In genomic region chr20:5056801-5057599, GRCh38 we compare ENCODE assay signal across 1 cellular context.
TF ChIP-seq lines count a peak whose summit lies in the region.

No MANE protein-coding gene starts in this region.

TF ChIP-seq in H1, 55 proteins besides CTCF, POLR2A, EP300 and RAD21:
- no peak for TF ChIP-seq RNF2 (IDR thresholded peaks at IDR 0.05; ENCODE audit: borderline replicate concordance, low read depth, low read length, missing control alignments, poor library complexity, severe bottlenecking)
- no peak for TF ChIP-seq ATF2 (IDR thresholded peaks at IDR 0.05; ENCODE audit: low read length)
- TF ChIP-seq ZNF274 (IDR thresholded peaks at IDR 0.05; ENCODE audit: borderline replicate concordance, extremely low read depth, low read length): no peak
- 0 out of 2 replicates have a peak, but pooled peaks have one; percentile 18 for TF ChIP-seq KDM1A (IDR thresholded peaks at IDR 0.05; ENCODE audit: borderline replicate concordance, low read length)
- TF ChIP-seq MAX (IDR thresholded peaks at IDR 0.05): no peak
- peak; percentile 48; the same call in 1 of the 2 replicates for TF ChIP-seq JUND (IDR thresholded peaks at IDR 0.05; ENCODE audit: low read length)
- TF ChIP-seq TCF12 (IDR thresholded peaks at IDR 0.05; ENCODE audit: low read depth, low read length): no peak
- TF ChIP-seq CBX8 (IDR thresholded peaks at IDR 0.05; ENCODE audit: borderline replicate concordance, low read depth, low read length): no peak
